ENCODE assay signal across 20 cellular contexts in genomic region chr2:239461551-239462515, GRCh38.
DNase-seq lines count a peak whose midpoint lies in the region; TF ChIP-seq lines count a peak whose summit lies in the region.
"Had no signal": no experiment of that assay in that cellular context is flagged by ENCODE, and none has a peak within 500 bp of the region (broad histone marks: within the 10 kb centered on the region; RNA-seq: fewer than 3 reads in every experiment).

No MANE protein-coding gene starts in this region.

- H3F3A ChIP-seq in GM23248 (ENCODE audit: insufficient read depth) = no peaks in the 10 kb centered on the region

- TF ChIP-seq CTCF in CD14-positive monocyte (IDR thresholded peaks at IDR 0.05) (no peak), choroid plexus epithelial cell (conservative IDR thresholded peaks at IDR 0.05; ENCODE audit: low read depth, low read length) (no peak), osteocyte (IDR thresholded peaks at IDR 0.05) (no peak)

- H3K36me3 Mint-ChIP-seq in CD14-positive monocyte (peaks cover 0 to 2% of the 10 kb centered on the region in 2 donors), osteocyte (ENCODE audit: unreplicated experiment) (no peaks in the 10 kb centered on the region)
- H3K36me3 Mint-ChIP-seq: activated naive CD8-positive, alpha-beta T cell treated with anti-CD3 and anti-CD28 coated beads, Interleukin-2, amount 10 ng/mL, durations not matched to agents 7 days and 5 days had no signal

- no peaks in the 10 kb centered on the region for H3K36me3 ChIP-seq in GM23248 (ENCODE audit: low read depth)
- H3K36me3 ChIP-seq: thoracic aorta had no signal

- peaks cover 8% of the 10 kb centered on the region; the same call in 1 of the 2 replicates for H3K27me3 ChIP-seq in GM23248 (replicated peaks; ENCODE audit: insufficient read depth)

- H3K9me3 Mint-ChIP-seq in CD14-positive monocyte (peaks cover 0 to 4% (median 0%) of the 10 kb centered on the region in 7 donors), osteocyte (ENCODE audit: unreplicated experiment) (peaks cover 10% of the 10 kb centered on the region)
- H3K9me3 Mint-ChIP-seq: activated naive CD8-positive, alpha-beta T cell treated with anti-CD3 and anti-CD28 coated beads, Interleukin-2, amount 10 ng/mL, durations not matched to agents 7 days and 5 days had no signal

- H3K79me2 ChIP-seq in GM23248 (ENCODE audit: insufficient read depth) = no peaks in the 10 kb centered on the region

- no peaks in the 10 kb centered on the region for H3K9me2 ChIP-seq in GM23248 (ENCODE audit: insufficient read depth)

- no peaks in the 10 kb centered on the region for H3K9me3 ChIP-seq in GM23248 (ENCODE audit: low read depth)
- H3K9me3 ChIP-seq: Caco-2, mucosa of descending colon, thoracic aorta had no signal

- peaks cover 37% of the 10 kb centered on the region for H3K4me1 Mint-ChIP-seq in CD14-positive monocyte
- peaks cover 13% of the 10 kb centered on the region for H3K4me1 Mint-ChIP-seq in osteocyte (ENCODE audit: unreplicated experiment)
- H3K4me1 Mint-ChIP-seq: activated CD4-positive, alpha-beta T cell treated with anti-CD3 and anti-CD28 coated beads for 36 hours; activated naive CD8-positive, alpha-beta T cell treated with anti-CD3 and anti-CD28 coated beads, Interleukin-2, amount 10 ng/mL, durations not matched to agents 7 days and 5 days had no signal

- H3K27me3 Mint-ChIP-seq in CD14-positive monocyte (ENCODE audit: low read depth in 3 of 3) = peaks cover 3 to 10% (median 5%) of the 10 kb centered on the region in 3 donors
- H3K27me3 Mint-ChIP-seq in osteocyte (ENCODE audit: unreplicated experiment) = no peaks in the 10 kb centered on the region
- H3K27me3 Mint-ChIP-seq: activated CD4-positive, alpha-beta T cell treated with anti-CD3 and anti-CD28 coated beads for 36 hours; activated naive CD8-positive, alpha-beta T cell treated with anti-CD3 and anti-CD28 coated beads, Interleukin-2, amount 10 ng/mL, durations not matched to agents 7 days and 5 days had no signal

- no peak overlapping the region for H2AFZ ChIP-seq in GM23248

- H3K4me3 ChIP-seq in choroid plexus epithelial cell (ENCODE audit: low read depth, low read length) (no peak overlapping the region), GM23248 (no peak overlapping the region)
- H3K4me3 ChIP-seq: mucosa of descending colon, thoracic aorta had no signal

- H3K9ac ChIP-seq in GM23248 = no peak overlapping the region

- no peaks in the 10 kb centered on the region for H4K20me1 ChIP-seq in GM23248 (ENCODE audit: insufficient read depth)

- WGBS in GM23248 (ENCODE audit: low coverage in 1 of 2, low lambda C conversion rate in 2 of 2, missing lambda C conversion rate in 2 of 2), 2 experiments = 67 to 68% methylated on average over 21 of the region's 21 CpGs

- no peak overlapping the region for H3K27ac ChIP-seq in GM23248
- H3K27ac ChIP-seq: thoracic aorta had no signal

- H3K4me1 ChIP-seq in GM23248 (ENCODE audit: insufficient read depth) = no peaks in the 10 kb centered on the region
- H3K4me1 ChIP-seq: Caco-2 had no signal

- in situ Hi-C loops in GM23248 (cut with MboI) = no loop called here

- peak overlapping the region in 2 of 7 donors; percentile 42 to 75 for H3K27ac Mint-ChIP-seq in CD14-positive monocyte
- H3K27ac Mint-ChIP-seq in osteocyte (ENCODE audit: unreplicated experiment) = peak overlapping the region; percentile 64
- H3K27ac Mint-ChIP-seq: activated CD4-positive, alpha-beta T cell treated with anti-CD3 and anti-CD28 coated beads for 36 hours; activated naive CD8-positive, alpha-beta T cell treated with anti-CD3 and anti-CD28 coated beads, Interleukin-2, amount 10 ng/mL, durations not matched to agents 7 days and 5 days had no signal

- intact Hi-C loops in CD14-positive monocyte (cut with micrococcal nuclease) = loop anchor here in 1 of 2 donors (10.0 kb wide), 1 partner anchor 207 kb away; no protein-coding TSS in a partner anchor

- no peak overlapping the region for H3K4me2 ChIP-seq in GM23248 (ENCODE audit: unreplicated experiment)

- H3K4me3 Mint-ChIP-seq in CD14-positive monocyte = no peak overlapping the region
- no peak overlapping the region for H3K4me3 Mint-ChIP-seq in osteocyte (ENCODE audit: unreplicated experiment)
- H3K4me3 Mint-ChIP-seq: activated CD4-positive, alpha-beta T cell treated with anti-CD3 and anti-CD28 coated beads for 36 hours; activated naive CD8-positive, alpha-beta T cell treated with anti-CD3 and anti-CD28 coated beads, Interleukin-2, amount 10 ng/mL, durations not matched to agents 7 days and 5 days had no signal

- DNase-seq in CD14-positive monocyte (ENCODE audit: low spot score) (peak; percentile 33), HT1080 (ENCODE audit: low read depth) (peak; percentile 31), choroid plexus epithelial cell (ENCODE audit: low read depth) (peak; percentile 22), osteocyte (ENCODE audit: extremely low spot score, unreplicated experiment) (peak; percentile 72), UCSD-AML1 (lab: John Stamatoyannopoulos, UW; ENCODE audit: unreplicated experiment) (no peak), T-helper 2 cell (no peak), DMS53 treated with DMSO at 0.1 percent for 48 hours (lab: John Stamatoyannopoulos, UW; ENCODE audit: unreplicated experiment) (no peak), GM23248 (no peak)
- DNase-seq: activated CD4-positive, alpha-beta T cell treated with anti-CD3 and anti-CD28 coated beads for 36 hours; activated naive CD8-positive, alpha-beta T cell treated with anti-CD3 and anti-CD28 coated beads, Interleukin-2, amount 10 ng/mL, durations not matched to agents 7 days and 5 days; Caco-2; hypothalamus; mucosa of descending colon; MV-4-11; NCI-H2081; NCI-H510A treated with DMSO at 0.1 percent for 48 hours; occipital lobe; stimulated activated CD4-positive, alpha-beta T cell treated with anti-CD3 and anti-CD28 coated beads, Interleukin-4, amount 100 ng/mL, for 1 hour; T1000 had no signal

Comparison
In these comparisons a context has a peak if more than half of its experiments do, and no peak if none do; other contexts are left out.
1. DNase-seq: peak in CD14-positive monocyte (single experiment), HT1080 (single experiment), choroid plexus epithelial cell (single experiment) and osteocyte (single experiment); none in UCSD-AML1 (single experiment), T-helper 2 cell (0 of 5), DMS53 treated with DMSO at 0.1 percent for 48 hours (single experiment) and GM23248 (single experiment).